19 cellular contexts compared by ENCODE assay signal in the genomic region with DNA sequence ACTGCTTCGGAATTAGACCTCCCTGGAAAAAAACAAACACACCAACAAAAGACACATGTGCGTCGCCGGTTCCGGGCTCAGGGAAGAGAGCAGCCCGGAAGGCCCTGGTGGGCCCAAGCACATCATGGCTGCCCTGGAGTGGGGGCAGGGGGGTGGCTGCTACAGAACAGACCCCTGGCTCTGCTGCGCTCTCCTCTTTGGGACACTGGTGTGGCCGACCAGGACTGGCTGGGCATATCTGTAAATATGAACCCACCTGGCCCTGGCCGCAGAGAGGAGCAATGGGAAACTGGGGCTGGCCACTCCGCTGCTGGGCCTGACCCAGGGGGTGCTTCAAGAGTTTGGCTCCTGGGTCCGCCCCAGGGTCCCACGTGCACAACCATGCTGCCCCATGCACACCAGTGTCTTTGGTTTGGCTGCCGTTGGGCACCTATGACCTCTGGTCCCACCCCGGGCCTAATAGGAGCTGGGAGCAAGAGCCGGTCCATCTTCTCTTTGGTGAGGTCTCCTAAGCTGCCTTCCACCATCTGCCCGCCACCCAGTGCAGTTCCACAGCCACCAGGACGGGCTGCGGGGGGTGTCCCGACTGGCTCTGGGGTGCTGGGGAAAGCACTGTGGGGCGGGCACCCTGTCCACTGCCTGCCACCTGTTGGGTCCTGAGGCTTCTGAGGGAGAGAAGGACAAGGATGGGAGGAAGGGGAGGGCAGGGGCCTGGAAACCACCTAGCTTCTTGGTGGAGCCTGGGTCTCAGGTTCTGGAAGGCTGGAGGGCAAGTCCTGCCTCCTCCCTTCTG. TPM values are rescaled to one million over a fixed set of nuclear protein-coding genes. Genes with fewer than 3 reads are reported as not detected.
DNase-seq lines count a peak whose midpoint lies in the region; ATAC-seq and TF ChIP-seq lines count a peak whose summit lies in the region.
"Had no signal": no experiment of that assay in that cellular context is flagged by ENCODE, and none has a peak within 500 bp of the region (broad histone marks: within the 10 kb centered on the region; RNA-seq: fewer than 3 reads in every experiment).

No MANE protein-coding gene starts in this region.

- H3K36me3 Mint-ChIP-seq in endodermal cell (ENCODE audit: low read depth) = peaks cover 6% of the 10 kb centered on the region
- H3K36me3 Mint-ChIP-seq in neural progenitor cell = no peaks in the 10 kb centered on the region
- H3K36me3 Mint-ChIP-seq in activated naive CD4-positive, alpha-beta T cell treated with anti-CD3 and anti-CD28 coated beads, Interleukin-2, amount 50 U/mL, for 72 hours = no peaks in the 10 kb centered on the region

- no peaks in the 10 kb centered on the region for H3K36me3 ChIP-seq in HUES64 (ENCODE audit: insufficient read depth, low read length)
- no peaks in the 10 kb centered on the region for H3K36me3 ChIP-seq in endodermal cell (ENCODE audit: control insufficient read depth, insufficient read depth, low read length)
- H3K36me3 ChIP-seq in neural progenitor cell = no peaks in the 10 kb centered on the region

- H3K4me2 ChIP-seq in neural progenitor cell = peak overlapping the region; percentile 56
- H3K4me2 ChIP-seq: BLaER1 had no signal

- no peak overlapping the region for H2AFZ ChIP-seq in neural progenitor cell (replicated peaks)

- DNase-seq in endodermal cell (peak; percentile 42), neural progenitor cell (ENCODE audit: low spot score) (no peak), putamen (ENCODE audit: low spot score) (no peak), HT-29 (ENCODE audit: low spot score) (no peak)
- DNase-seq in activated naive CD4-positive, alpha-beta T cell treated with anti-CD3 and anti-CD28 coated beads, Interleukin-2, amount 50 U/mL, for 72 hours (ENCODE audit: low spot score in 2 of 2) = no peak
- DNase-seq: CD4-positive, alpha-beta T cell; COR-L47; DMS 273 treated with DMSO at 0.1 percent for 48 hours; DMS79 treated with DMSO at 0.1 percent for 48 hours; HCEC 1CT; Kasumi-1; NCI-H1694; NCI-H2081; NCI-H526 had no signal

- H3K4me1 ChIP-seq in HUES64 (ENCODE audit: insufficient read depth, low read length) (peaks cover 54% of the 10 kb centered on the region), endodermal cell (ENCODE audit: control insufficient read depth, insufficient read depth, low read length) (peaks cover 5% of the 10 kb centered on the region), neural progenitor cell (peaks cover 64% of the 10 kb centered on the region)

- peaks cover 45% of the 10 kb centered on the region for H3F3A ChIP-seq in neural progenitor cell (ENCODE audit: low read depth)

- H3K27ac Mint-ChIP-seq in endodermal cell (peak overlapping the region; percentile 84), neural progenitor cell (no peak overlapping the region)
- no peak overlapping the region for H3K27ac Mint-ChIP-seq in activated naive CD4-positive, alpha-beta T cell treated with anti-CD3 and anti-CD28 coated beads, Interleukin-2, amount 50 U/mL, for 72 hours
- H3K27ac Mint-ChIP-seq: CD4-positive, alpha-beta T cell had no signal

- H3K27me3 ChIP-seq in HUES64 (ENCODE audit: insufficient read depth, low read length) (no peaks in the 10 kb centered on the region), endodermal cell (ENCODE audit: control insufficient read depth, insufficient read depth, low read length, poor library complexity, severe bottlenecking) (no peaks in the 10 kb centered on the region), neural progenitor cell (no peaks in the 10 kb centered on the region)
- H3K27me3 ChIP-seq: BLaER1, SJSA1 had no signal

- H3K4me3 ChIP-seq in HUES64 (ENCODE audit: low read length) (no peak overlapping the region), endodermal cell (ENCODE audit: low read length) (no peak overlapping the region), neural progenitor cell (no peak overlapping the region)
- H3K4me3 ChIP-seq: BLaER1, SJSA1 had no signal

- WGBS in HUES64 = 87% methylated on average over 20 of the region's 20 CpGs
- WGBS in endodermal cell (ENCODE audit: insufficient coverage in 1 of 2, insufficient read length in 1 of 2), 2 experiments = 84 to 92% methylated on average over 6 to 20 of the region's 20 CpGs

- ATAC-seq in activated naive CD4-positive, alpha-beta T cell treated with anti-CD3 and anti-CD28 coated beads, Interleukin-2, amount 50 U/mL, for 72 hours = no peak
- ATAC-seq in HG03521 (IDR thresholded peaks at IDR 0.05; ENCODE audit: unreplicated experiment) = no peak
- ATAC-seq: Right ventricle myocardium inferior had no signal

- H3K9me3 Mint-ChIP-seq in endodermal cell = no peaks in the 10 kb centered on the region
- H3K9me3 Mint-ChIP-seq in neural progenitor cell = no peaks in the 10 kb centered on the region
- no peaks in the 10 kb centered on the region for H3K9me3 Mint-ChIP-seq in activated naive CD4-positive, alpha-beta T cell treated with anti-CD3 and anti-CD28 coated beads, Interleukin-2, amount 50 U/mL, for 72 hours
- H3K9me3 Mint-ChIP-seq: CD4-positive, alpha-beta T cell had no signal

- H3K9me3 ChIP-seq in HUES64 (ENCODE audit: insufficient read depth, low read depth, low read length) = no peaks in the 10 kb centered on the region
- H3K9me3 ChIP-seq in endodermal cell (ENCODE audit: control insufficient read depth, low read length) = no peaks in the 10 kb centered on the region
- H3K9me3 ChIP-seq in neural progenitor cell (ENCODE audit: low read depth) = no peaks in the 10 kb centered on the region
- H3K9me3 ChIP-seq: BLaER1, SJSA1 had no signal

- H3K27me3 Mint-ChIP-seq in endodermal cell (ENCODE audit: insufficient read depth) (no peaks in the 10 kb centered on the region), neural progenitor cell (ENCODE audit: insufficient read depth, low read depth) (peaks cover 6% of the 10 kb centered on the region)
- H3K27me3 Mint-ChIP-seq: CD4-positive, alpha-beta T cell had no signal

- TF ChIP-seq CTCF in endodermal cell (conservative IDR thresholded peaks at IDR 0.05) = no peak
- no peak for TF ChIP-seq CTCF in neural progenitor cell (IDR thresholded peaks at IDR 0.05)

- peaks cover 27% of the 10 kb centered on the region for H3K4me1 Mint-ChIP-seq in endodermal cell
- peaks cover 25% of the 10 kb centered on the region for H3K4me1 Mint-ChIP-seq in neural progenitor cell

- H3K4me3 Mint-ChIP-seq in endodermal cell (no peak overlapping the region), neural progenitor cell (no peak overlapping the region)
- H3K4me3 Mint-ChIP-seq: CD4-positive, alpha-beta T cell had no signal

- H3K79me2 ChIP-seq in neural progenitor cell (ENCODE audit: low read depth) = no peaks in the 10 kb centered on the region

- H4K20me1 ChIP-seq in neural progenitor cell (ENCODE audit: low read depth) = peaks cover 11% of the 10 kb centered on the region

- H3K27ac ChIP-seq in HUES64 (ENCODE audit: low read depth, low read length) (peak overlapping the region; percentile 86), endodermal cell (ENCODE audit: low read depth, low read length) (no peak overlapping the region), neural progenitor cell (no peak overlapping the region)
- H3K27ac ChIP-seq: BLaER1, SJSA1 had no signal

- peak overlapping the region; percentile 59 for H3K9ac ChIP-seq in HUES64 (ENCODE audit: low read depth, low read length)
- H3K9ac ChIP-seq in endodermal cell (ENCODE audit: extremely low read depth, low read length, poor library complexity, severe bottlenecking) = no peak overlapping the region
- H3K9ac ChIP-seq in neural progenitor cell = no peak overlapping the region
- H3K9ac ChIP-seq: BLaER1 had no signal

RNA-seq across cellular contexts. Expression of gene PPM1F, which starts 30.1 kb away (rescaled TPM):
- 10.6 TPM for polyA plus RNA-seq in HUES64 (2013, experiment 1 of 2)
- 11.7 TPM for polyA plus RNA-seq in HUES64 (2013, experiment 2 of 2)
- total RNA-seq in endodermal cell (10 to 100 TPM; 37.6 to 49.2 TPM), neural progenitor cell (ENCODE audit: low replicate concordance) (18.0 and 39.0 TPM in 2 replicates)
- 20.3 TPM for polyA plus RNA-seq in endodermal cell (2013, experiment 1 of 2)
- 18.3 TPM for polyA plus RNA-seq in endodermal cell (2013, experiment 2 of 2)
- total RNA-seq in activated naive CD4-positive, alpha-beta T cell treated with anti-CD3 and anti-CD28 coated beads, Interleukin-2, amount 50 U/mL, for 72 hours = 10 to 100 TPM; 16.8 to 17.5 TPM
- 17.0 and 17.8 TPM in 2 replicates for total RNA-seq in HT-29 (2014; rRNA removed; shearing (Covaris generic))

RNA-seq across cellular contexts. Expression of gene MAPK1, which starts 55.1 kb away (rescaled TPM):
- 57.3 TPM for polyA plus RNA-seq in HUES64 (2013, experiment 1 of 2)
- 71.2 TPM for polyA plus RNA-seq in HUES64 (2013, experiment 2 of 2)
- total RNA-seq in endodermal cell (10 to 100 TPM; 76.8 to 78.6 TPM), neural progenitor cell (ENCODE audit: low replicate concordance) (44.7 and 61.4 TPM in 2 replicates)
- polyA plus RNA-seq in endodermal cell (2013, experiment 1 of 2) = 91.0 TPM
- 84.0 TPM for polyA plus RNA-seq in endodermal cell (2013, experiment 2 of 2)
- total RNA-seq in activated naive CD4-positive, alpha-beta T cell treated with anti-CD3 and anti-CD28 coated beads, Interleukin-2, amount 50 U/mL, for 72 hours = 10 to 100 TPM; 80.3 to 92.6 TPM
- 24.6 and 27.0 TPM in 2 replicates for total RNA-seq in HT-29 (2014; rRNA removed; shearing (Covaris generic))
